1 cellular context compared by ENCODE assay signal in the genomic region with DNA sequence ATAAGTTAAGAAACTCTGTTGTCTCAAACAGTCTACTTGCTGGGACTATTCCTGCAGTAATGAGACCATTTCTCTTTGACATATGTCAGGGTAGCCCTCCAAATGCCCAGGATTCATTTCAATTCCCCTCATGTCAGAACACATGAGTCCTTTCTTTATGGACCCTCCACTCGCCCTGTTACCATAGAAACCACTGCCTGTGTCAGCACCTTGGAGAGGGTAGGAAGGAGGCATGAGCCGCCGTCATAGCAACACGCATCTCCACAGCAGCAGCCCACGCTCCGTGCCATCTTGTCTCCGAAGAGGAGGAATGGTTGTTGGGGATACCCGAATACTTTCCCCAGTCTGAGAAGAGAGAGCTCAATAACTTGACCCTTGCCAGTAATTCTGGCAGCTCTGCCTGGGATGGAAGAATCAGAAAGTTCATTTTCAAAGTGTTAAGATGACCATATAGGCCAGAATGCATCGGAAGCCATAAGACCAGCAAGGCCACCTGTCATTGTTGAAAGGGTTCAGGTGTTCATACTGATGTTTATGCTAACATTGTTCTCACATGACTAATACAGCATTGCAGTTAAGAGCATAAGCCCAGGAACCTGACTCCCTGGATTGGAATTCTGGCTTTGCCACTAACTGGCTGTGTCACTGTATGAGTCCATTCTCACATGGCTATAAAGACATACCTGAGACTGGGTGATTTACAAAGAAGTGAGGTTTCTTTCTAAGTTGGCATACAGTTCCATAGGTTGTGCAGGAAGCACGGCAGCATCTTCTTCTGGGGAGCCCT.
TF ChIP-seq lines count a peak whose summit lies in the region.

No MANE protein-coding gene starts in this region.

TF ChIP-seq in GM23338, 12 proteins besides CTCF, POLR2A, EP300 and RAD21 (continued from another document):
- TF ChIP-seq, protein P1, sequence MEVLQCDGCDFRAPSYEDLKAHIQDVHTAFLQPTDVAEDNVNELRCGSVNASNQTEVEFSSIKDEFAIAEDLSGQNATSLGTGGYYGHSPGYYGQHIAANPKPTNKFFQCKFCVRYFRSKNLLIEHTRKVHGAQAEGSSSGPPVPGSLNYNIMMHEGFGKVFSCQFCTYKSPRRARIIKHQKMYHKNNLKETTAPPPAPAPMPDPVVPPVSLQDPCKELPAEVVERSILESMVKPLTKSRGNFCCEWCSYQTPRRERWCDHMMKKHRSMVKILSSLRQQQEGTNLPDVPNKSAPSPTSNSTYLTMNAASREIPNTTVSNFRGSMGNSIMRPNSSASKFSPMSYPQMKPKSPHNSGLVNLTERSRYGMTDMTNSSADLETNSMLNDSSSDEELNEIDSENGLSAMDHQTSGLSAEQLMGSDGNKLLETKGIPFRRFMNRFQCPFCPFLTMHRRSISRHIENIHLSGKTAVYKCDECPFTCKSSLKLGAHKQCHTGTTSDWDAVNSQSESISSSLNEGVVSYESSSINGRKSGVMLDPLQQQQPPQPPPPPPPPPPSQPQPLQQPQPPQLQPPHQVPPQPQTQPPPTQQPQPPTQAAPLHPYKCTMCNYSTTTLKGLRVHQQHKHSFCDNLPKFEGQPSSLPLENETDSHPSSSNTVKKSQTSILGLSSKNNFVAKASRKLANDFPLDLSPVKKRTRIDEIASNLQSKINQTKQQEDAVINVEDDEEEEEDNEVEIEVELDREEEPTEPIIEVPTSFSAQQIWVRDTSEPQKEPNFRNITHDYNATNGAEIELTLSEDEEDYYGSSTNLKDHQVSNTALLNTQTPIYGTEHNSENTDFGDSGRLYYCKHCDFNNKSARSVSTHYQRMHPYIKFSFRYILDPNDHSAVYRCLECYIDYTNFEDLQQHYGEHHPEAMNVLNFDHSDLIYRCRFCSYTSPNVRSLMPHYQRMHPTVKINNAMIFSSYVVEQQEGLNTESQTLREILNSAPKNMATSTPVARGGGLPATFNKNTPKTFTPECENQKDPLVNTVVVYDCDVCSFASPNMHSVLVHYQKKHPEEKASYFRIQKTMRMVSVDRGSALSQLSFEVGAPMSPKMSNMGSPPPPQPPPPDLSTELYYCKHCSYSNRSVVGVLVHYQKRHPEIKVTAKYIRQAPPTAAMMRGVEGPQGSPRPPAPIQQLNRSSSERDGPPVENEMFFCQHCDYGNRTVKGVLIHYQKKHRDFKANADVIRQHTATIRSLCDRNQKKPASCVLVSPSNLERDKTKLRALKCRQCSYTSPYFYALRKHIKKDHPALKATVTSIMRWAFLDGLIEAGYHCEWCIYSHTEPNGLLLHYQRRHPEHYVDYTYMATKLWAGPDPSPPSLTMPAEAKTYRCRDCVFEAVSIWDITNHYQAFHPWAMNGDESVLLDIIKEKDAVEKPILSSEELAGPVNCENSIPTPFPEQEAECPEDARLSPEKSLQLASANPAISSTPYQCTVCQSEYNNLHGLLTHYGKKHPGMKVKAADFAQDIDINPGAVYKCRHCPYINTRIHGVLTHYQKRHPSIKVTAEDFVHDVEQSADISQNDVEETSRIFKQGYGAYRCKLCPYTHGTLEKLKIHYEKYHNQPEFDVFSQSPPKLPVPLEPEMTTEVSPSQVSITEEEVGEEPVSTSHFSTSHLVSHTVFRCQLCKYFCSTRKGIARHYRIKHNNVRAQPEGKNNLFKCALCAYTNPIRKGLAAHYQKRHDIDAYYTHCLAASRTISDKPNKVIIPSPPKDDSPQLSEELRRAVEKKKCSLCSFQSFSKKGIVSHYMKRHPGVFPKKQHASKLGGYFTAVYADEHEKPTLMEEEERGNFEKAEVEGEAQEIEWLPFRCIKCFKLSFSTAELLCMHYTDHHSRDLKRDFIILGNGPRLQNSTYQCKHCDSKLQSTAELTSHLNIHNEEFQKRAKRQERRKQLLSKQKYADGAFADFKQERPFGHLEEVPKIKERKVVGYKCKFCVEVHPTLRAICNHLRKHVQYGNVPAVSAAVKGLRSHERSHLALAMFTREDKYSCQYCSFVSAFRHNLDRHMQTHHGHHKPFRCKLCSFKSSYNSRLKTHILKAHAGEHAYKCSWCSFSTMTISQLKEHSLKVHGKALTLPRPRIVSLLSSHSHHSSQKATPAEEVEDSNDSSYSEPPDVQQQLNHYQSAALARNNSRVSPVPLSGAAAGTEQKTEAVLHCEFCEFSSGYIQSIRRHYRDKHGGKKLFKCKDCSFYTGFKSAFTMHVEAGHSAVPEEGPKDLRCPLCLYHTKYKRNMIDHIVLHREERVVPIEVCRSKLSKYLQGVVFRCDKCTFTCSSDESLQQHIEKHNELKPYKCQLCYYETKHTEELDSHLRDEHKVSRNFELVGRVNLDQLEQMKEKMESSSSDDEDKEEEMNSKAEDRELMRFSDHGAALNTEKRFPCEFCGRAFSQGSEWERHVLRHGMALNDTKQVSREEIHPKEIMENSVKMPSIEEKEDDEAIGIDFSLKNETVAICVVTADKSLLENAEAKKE (CRISPR knock-in tag; IDR thresholded peaks at IDR 0.05) = no peak
- TF ChIP-seq NANOG (IDR thresholded peaks at IDR 0.05; ENCODE audit: borderline replicate concordance) = no peak
